ENCODE assay signal across 8 cellular contexts in the genomic region with DNA sequence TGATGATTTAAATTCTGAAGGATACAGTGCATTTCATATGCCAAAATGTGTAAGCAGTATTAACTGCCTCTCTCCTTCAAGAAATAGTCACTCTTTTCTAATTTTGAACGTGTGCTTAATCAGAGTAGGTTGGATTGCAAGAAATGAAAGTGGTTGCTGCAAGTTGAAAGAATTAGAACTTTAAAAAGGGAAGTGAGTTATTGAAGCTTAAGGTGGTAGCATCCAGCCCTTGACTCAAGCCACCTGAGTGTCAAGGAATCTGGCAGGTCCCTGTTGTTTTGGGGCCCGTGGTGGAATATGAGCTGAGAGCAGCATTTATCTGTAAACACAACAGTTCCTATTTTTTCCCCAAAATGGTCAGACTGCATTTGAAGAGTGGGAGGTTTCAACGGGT. TPM values are rescaled to one million over a fixed set of nuclear protein-coding genes. Genes with fewer than 3 reads are reported as not detected.
A peak's percentile ranks its signal among the peaks of the same experiment; 100 is the strongest.
DNase-seq lines count a peak whose midpoint lies in the region; ATAC-seq, FAIRE-seq and TF ChIP-seq lines count a peak whose summit lies in the region.

No MANE protein-coding gene starts in this region.

- no TSS peak for BruUV-seq in K562 (replicated peaks; lab: Mats Ljungman, UMichigan)
- BruUV-seq in Calu3 (replicated peaks; lab: Mats Ljungman, UMichigan): no TSS peak

- DNase-seq in K562 (ENCODE audit: extremely low read depth in 1 of 4, low spot score in 3 of 4): peak in 1 of 4 experiments; percentile 34
- DNase-seq in psoas muscle: no peak
- DNase-seq in glutamatergic neuron: no peak
- no peak for DNase-seq in Calu3
- no peak for DNase-seq in posterior cingulate gyrus
- no peak for DNase-seq in AG20443 (ENCODE audit: low spot score)

- POLR2A ChIA-PET in K562 (lab: Yijun Ruan, JAX): interaction anchor here (0.5 to 5.3 kb wide), 32 partner anchors 10 to 699 kb away, joined by 3 to 220 read pairs (median 5); a partner anchor contains a TSS

- H3K4me2 ChIP-seq in K562 (ENCODE audit: insufficient read depth, low read length): peak overlapping the region; percentile 92

- TF ChIP-seq RAD21 in K562 (CRISPR knock-in tag; conservative IDR thresholded peaks at IDR 0.05 in 1 of 2, IDR thresholded peaks at IDR 0.05 in 1 of 2): no peak

- CTCF ChIA-PET in K562 (lab: Yijun Ruan, JAX; ENCODE audit: low intra/inter-chr PET ratio) (no interaction called here), Calu3 (lab: Charles Lee) (no interaction called here)

- H4K20me1 ChIP-seq in K562 (replicated peaks; ENCODE audit: control insufficient read depth, insufficient read depth, low read length): no peaks in the 10 kb centered on the region

- WGBS in K562 (ENCODE audit: insufficient coverage, low coverage, missing lambda C conversion rate): 0% methylated on average over 3 of the region's 3 CpGs
- 29 to 41% (median 32%) methylated on average over 3 of the region's 3 CpGs for WGBS in psoas muscle, 3 donors

- H3K27me3 Mint-ChIP-seq in glutamatergic neuron (ENCODE audit: unreplicated experiment) (peaks cover 2% of the 10 kb centered on the region), Calu3 (ENCODE audit: unreplicated experiment) (peaks cover 51% of the 10 kb centered on the region)

- intact Hi-C loops in K562 (cut with micrococcal nuclease) (loop anchor here (1.0 kb wide), 2 partner anchors 38 to 76 kb away; no protein-coding TSS in a partner anchor), psoas muscle (cut with DNase I) (loop anchor here (5.0 to 10.0 kb wide), 2 partner anchors 73 to 140 kb away; no protein-coding TSS in a partner anchor), Calu3 (cut with micrococcal nuclease; ENCODE audit: unreplicated experiment) (loop anchor here (5.0 kb wide), 1 partner anchor 138 kb away; no protein-coding TSS in a partner anchor), posterior cingulate gyrus (cut with DNase I) (loop anchor here (10.0 kb wide), 2 partner anchors 90 to 140 kb away; no protein-coding TSS in a partner anchor)

- TF ChIP-seq CTCF in K562 (IDR thresholded peaks at IDR 0.05 in 2 of 3, conservative IDR thresholded peaks at IDR 0.05 in 1 of 3; ENCODE audit: insufficient read depth in 2 of 3, low read depth in 1 of 3, low read length in 3 of 3) (no peak), psoas muscle (IDR thresholded peaks at IDR 0.05) (no peak), glutamatergic neuron (IDR thresholded peaks at IDR 0.05; ENCODE audit: partially characterized antibody, unreplicated experiment) (no peak), Calu3 (IDR thresholded peaks at IDR 0.05; ENCODE audit: unreplicated experiment) (no peak)

- H3K9me3 Mint-ChIP-seq in glutamatergic neuron (ENCODE audit: unreplicated experiment) (peaks cover 2% of the 10 kb centered on the region), Calu3 (ENCODE audit: low read depth, unreplicated experiment) (no peaks in the 10 kb centered on the region)

- no peak for TF ChIP-seq EP300 in K562 (IDR thresholded peaks at IDR 0.05; ENCODE audit: low read length)

- H3K27me3 ChIP-seq in K562 (ENCODE audit: control insufficient read depth in 2 of 2, insufficient read depth in 2 of 2, low read length in 2 of 2): no peaks in the 10 kb centered on the region
- no peaks in the 10 kb centered on the region for H3K27me3 ChIP-seq in psoas muscle (ENCODE audit: insufficient read depth in 3 of 3, low read length in 2 of 3)

- H3K4me1 Mint-ChIP-seq in glutamatergic neuron (ENCODE audit: low read depth, unreplicated experiment) (no peaks in the 10 kb centered on the region), Calu3 (ENCODE audit: low read depth, unreplicated experiment) (peaks cover 7% of the 10 kb centered on the region)

- H3K9ac ChIP-seq in K562 (ENCODE audit: insufficient read depth in 1 of 2, low read depth in 2 of 2, low read length in 2 of 2): peak overlapping the region; percentile 57 to 62; a peak in 3 of 4 replicates

- peak overlapping the region; percentile 94 for H2AFZ ChIP-seq in K562 (ENCODE audit: low read depth, low read length)

- ATAC-seq in GM18517 (IDR thresholded peaks at IDR 0.05; ENCODE audit: unreplicated experiment): peak; percentile 42
- peak; percentile 22 for ATAC-seq in HG03196 (IDR thresholded peaks at IDR 0.05; ENCODE audit: unreplicated experiment)
- no peak for ATAC-seq in K562
- ATAC-seq in psoas muscle: no peak

- H3K36me3 ChIP-seq in K562 (ENCODE audit: control insufficient read depth, insufficient read depth, low read length): peaks cover 2% of the 10 kb centered on the region; the same call in 1 of the 3 replicates
- H3K36me3 ChIP-seq in psoas muscle (ENCODE audit: insufficient read depth in 1 of 2, low read depth in 1 of 2): no peaks in the 10 kb centered on the region

- H3K79me2 ChIP-seq in K562 (ENCODE audit: control insufficient read depth, insufficient read depth, low read length): peaks cover 17% of the 10 kb centered on the region; the same call in 2 of the 3 replicates

- TF ChIP-seq POLR2A in K562 (conservative IDR thresholded peaks at IDR 0.05): no peak

- in situ Hi-C loops in K562 (cut with MboI): no loop called here

- peaks cover 4% of the 10 kb centered on the region for H3K9me1 ChIP-seq in K562 (ENCODE audit: control insufficient read depth, insufficient read depth, low read length)

- H3K27ac Mint-ChIP-seq in glutamatergic neuron (ENCODE audit: unreplicated experiment) (no peak overlapping the region), Calu3 (ENCODE audit: unreplicated experiment) (no peak overlapping the region)

- H3K4me3 ChIP-seq in K562 (peak overlapping the region; percentile 61), psoas muscle (peak overlapping the region; percentile 72)

- no peak overlapping the region for H3K4me3 Mint-ChIP-seq in glutamatergic neuron (ENCODE audit: unreplicated experiment)
- no peak overlapping the region for H3K4me3 Mint-ChIP-seq in Calu3 (ENCODE audit: low read depth, unreplicated experiment)

- no peaks in the 10 kb centered on the region for H3K9me3 ChIP-seq in K562 (replicated peaks; ENCODE audit: control insufficient read depth, insufficient read depth, low read depth, low read length)
- H3K9me3 ChIP-seq in psoas muscle: no peaks in the 10 kb centered on the region

- FAIRE-seq in K562 (lab: Jason Lieb, UNC): peak; percentile 42

- H3K4me1 ChIP-seq in K562 (replicated peaks in 1 of 2; ENCODE audit: control insufficient read depth in 2 of 2, insufficient read depth in 2 of 2, low read length in 2 of 2) (peaks cover 17 to 25% of the 10 kb centered on the region in 2 experiments), psoas muscle (peaks cover 13% of the 10 kb centered on the region)

- peak overlapping the region; percentile 7; the same call in 1 of the 3 replicates for H3K27ac ChIP-seq in K562 (ENCODE audit: extremely low read depth, low read depth, low read length)
- no peak overlapping the region for H3K27ac ChIP-seq in psoas muscle

- H3K36me3 Mint-ChIP-seq in glutamatergic neuron (ENCODE audit: unreplicated experiment) (no peaks in the 10 kb centered on the region), Calu3 (ENCODE audit: insufficient read depth, unreplicated experiment) (peaks cover 19% of the 10 kb centered on the region)

TF ChIP-seq in K562, 482 proteins besides CTCF, POLR2A, EP300 and RAD21 (continues in another document):
- TF ChIP-seq YBX1 (IDR thresholded peaks at IDR 0.05) (no peak), CREM (IDR thresholded peaks at IDR 0.05; ENCODE audit: low read depth) (0 out of 2 replicates have a peak, but pooled peaks have one; percentile 1)

RNA-seq across cellular contexts. Expression of a gene that starts 1.7 kb away (rescaled TPM):
- total RNA-seq in K562 (2011; cell fraction: chromatin; rRNA removed; ENCODE audit: low replicate concordance): 159 and 255 TPM in 2 replicates
- 75.7 and 94.0 TPM in 2 replicates for total RNA-seq in K562 (2011; cell fraction: nucleolus; rRNA removed)
- 134 and 202 TPM in 2 replicates for total RNA-seq in K562 (2011; cell fraction: nucleoplasm; rRNA removed)
- total RNA-seq in K562 (2014; rRNA removed): 22.4 and 22.9 TPM in 2 replicates
- 40.0 and 43.3 TPM in 2 replicates for total RNA-seq in K562 (2014; rRNA removed; fragmentation: Illumina TruSeq; extraction: Trizol)
- total RNA-seq in K562 (2015; rRNA removed; fragmentation: Illumina TruSeq; extraction: Trizol): 31.1 and 32.3 TPM in 2 replicates
- 32.0 and 35.2 TPM in 2 replicates for total RNA-seq in K562 (2021)
- 20.6 and 27.4 TPM in 2 replicates for polyA plus RNA-seq in K562 (2011; rRNA removed)
- 5.8 and 10.0 TPM in 2 replicates for polyA plus RNA-seq in K562 (2011; cell fraction: cytosol; rRNA removed)
- polyA plus RNA-seq in K562 (2011; cell fraction: nucleus; rRNA removed): 33.1 and 38.3 TPM in 2 replicates
- polyA plus RNA-seq in K562 (2012): 25.5 and 30.9 TPM in 2 replicates
- polyA plus RNA-seq in K562 (2014; fragmentation: Illumina TruSeq; extraction: Trizol): 23.7 and 24.8 TPM in 2 replicates
- polyA plus RNA-seq in K562 (2014; fragmentation: Nextera tagmentation; extraction: Ambion mirVana): 10 to 100 TPM; 26.2 to 33.9 TPM
- 17.7 and 23.5 TPM in 2 replicates for polyA plus RNA-seq in K562 (2014; rRNA removed)
- polyA minus RNA-seq in K562 (2011; rRNA and poly(A)+ RNA removed): 91.6 and 111 TPM in 2 replicates
- 22.8 and 25.6 TPM in 2 replicates for polyA minus RNA-seq in K562 (2011; cell fraction: cytosol; rRNA and poly(A)+ RNA removed)
- polyA minus RNA-seq in K562 (2011; cell fraction: nucleus; rRNA and poly(A)+ RNA removed): 77.7 and 104 TPM in 2 replicates
- total RNA-seq in psoas muscle: 1 to 10 TPM; 6.2 to 9.2 (median 8.3) TPM
- polyA plus RNA-seq in psoas muscle: 1 to 10 TPM; 4.4 to 9.2 (median 9.0) TPM
- 6.9 TPM for total RNA-seq in glutamatergic neuron (ENCODE audit: unreplicated experiment)
- total RNA-seq in Calu3 (2022): 4.2 and 6.2 TPM in 2 replicates

RNA-seq across cellular contexts. Expression of a gene that starts 27.7 kb away (rescaled TPM):
- total RNA-seq in K562 (2011; cell fraction: chromatin; rRNA removed; ENCODE audit: low replicate concordance): 20.5 and 21.4 TPM in 2 replicates
- 18.0 and 18.2 TPM in 2 replicates for total RNA-seq in K562 (2011; cell fraction: nucleolus; rRNA removed)
- total RNA-seq in K562 (2011; cell fraction: nucleoplasm; rRNA removed): 15.5 and 18.3 TPM in 2 replicates
- total RNA-seq in K562 (2014; rRNA removed) (6.6 and 8.1 TPM in 2 replicates), K562 (2014; rRNA removed; fragmentation: Illumina TruSeq; extraction: Trizol) (4.2 and 4.6 TPM in 2 replicates), K562 (2015; rRNA removed; fragmentation: Illumina TruSeq; extraction: Trizol) (4.1 and 4.6 TPM in 2 replicates), K562 (2021) (5.6 and 6.0 TPM in 2 replicates), psoas muscle (1 to 10 TPM; 4.6 to 6.4 (median 5.1) TPM), glutamatergic neuron (ENCODE audit: unreplicated experiment) (7.2 TPM), Calu3 (2022) (24.8 and 31.8 TPM in 2 replicates)
- polyA plus RNA-seq in K562 (2011; rRNA removed) (3.8 and 6.4 TPM in 2 replicates), K562 (2014; fragmentation: Illumina TruSeq; extraction: Trizol) (2.9 and 3.7 TPM in 2 replicates), K562 (2014; fragmentation: Nextera tagmentation; extraction: Ambion mirVana) (1 to 10 TPM; 1.3 to 1.4 TPM), K562 (2014; rRNA removed) (5.2 and 7.4 TPM in 2 replicates), psoas muscle (1 to 10 TPM; 3.0 to 7.6 (median 5.0) TPM)
- 5.6 and 16.4 TPM in 2 replicates for polyA plus RNA-seq in K562 (2011; cell fraction: cytosol; rRNA removed)
- 4.5 and 5.7 TPM in 2 replicates for polyA plus RNA-seq in K562 (2011; cell fraction: nucleus; rRNA removed)
- 3.5 and 4.1 TPM in 2 replicates for polyA plus RNA-seq in K562 (2012)
- 10.9 and 15.6 TPM in 2 replicates for polyA minus RNA-seq in K562 (2011; rRNA and poly(A)+ RNA removed)
- polyA minus RNA-seq in K562 (2011; cell fraction: cytosol; rRNA and poly(A)+ RNA removed): 4.8 and 5.0 TPM in 2 replicates
- 22.3 and 23.8 TPM in 2 replicates for polyA minus RNA-seq in K562 (2011; cell fraction: nucleus; rRNA and poly(A)+ RNA removed)

Comparison
In these comparisons a context has a peak if more than half of its experiments do, and no peak if none do; other contexts are left out.
1. ATAC-seq: peak in GM18517 (single experiment) and HG03196 (single experiment); none in K562 (single experiment) and psoas muscle (0 of 4).